Comparison of ENCODE assay signal across 1 cellular context in genomic region chr7:128404143-128404681, GRCh38.
TF ChIP-seq lines count a peak whose summit lies in the region.

No MANE protein-coding gene starts in this region.

TF ChIP-seq in K562, 482 proteins besides CTCF, POLR2A, EP300 and RAD21 (continued from another document):
- TF ChIP-seq ZNF316 (IDR thresholded peaks at IDR 0.05) (peak; percentile 27; the same call in 1 of the 2 replicates), NFE2 (IDR thresholded peaks at IDR 0.05; ENCODE audit: low read depth) (peak; percentile 65; the same call in 1 of the 2 replicates), BCL6 (CRISPR knock-in tag; IDR thresholded peaks at IDR 0.05) (no peak), TFAP4 (CRISPR knock-in tag; IDR thresholded peaks at IDR 0.05; ENCODE audit: borderline replicate concordance) (0 out of 2 replicates have a peak, but pooled peaks have one; percentile 11), GABPB1 (CRISPR knock-in tag; IDR thresholded peaks at IDR 0.05) (peak; percentile 42; the same call in 1 of the 2 replicates), RBFOX2 (IDR thresholded peaks at IDR 0.05; ENCODE audit: low read depth, low read length) (peak; percentile 37), STAT6 (CRISPR knock-in tag; IDR thresholded peaks at IDR 0.05) (0 out of 2 replicates have a peak, but pooled peaks have one; percentile 54), ZNF24 (IDR thresholded peaks at IDR 0.05) (no peak)
